ENCODE assay signal across 8 cellular contexts in the genomic region with DNA sequence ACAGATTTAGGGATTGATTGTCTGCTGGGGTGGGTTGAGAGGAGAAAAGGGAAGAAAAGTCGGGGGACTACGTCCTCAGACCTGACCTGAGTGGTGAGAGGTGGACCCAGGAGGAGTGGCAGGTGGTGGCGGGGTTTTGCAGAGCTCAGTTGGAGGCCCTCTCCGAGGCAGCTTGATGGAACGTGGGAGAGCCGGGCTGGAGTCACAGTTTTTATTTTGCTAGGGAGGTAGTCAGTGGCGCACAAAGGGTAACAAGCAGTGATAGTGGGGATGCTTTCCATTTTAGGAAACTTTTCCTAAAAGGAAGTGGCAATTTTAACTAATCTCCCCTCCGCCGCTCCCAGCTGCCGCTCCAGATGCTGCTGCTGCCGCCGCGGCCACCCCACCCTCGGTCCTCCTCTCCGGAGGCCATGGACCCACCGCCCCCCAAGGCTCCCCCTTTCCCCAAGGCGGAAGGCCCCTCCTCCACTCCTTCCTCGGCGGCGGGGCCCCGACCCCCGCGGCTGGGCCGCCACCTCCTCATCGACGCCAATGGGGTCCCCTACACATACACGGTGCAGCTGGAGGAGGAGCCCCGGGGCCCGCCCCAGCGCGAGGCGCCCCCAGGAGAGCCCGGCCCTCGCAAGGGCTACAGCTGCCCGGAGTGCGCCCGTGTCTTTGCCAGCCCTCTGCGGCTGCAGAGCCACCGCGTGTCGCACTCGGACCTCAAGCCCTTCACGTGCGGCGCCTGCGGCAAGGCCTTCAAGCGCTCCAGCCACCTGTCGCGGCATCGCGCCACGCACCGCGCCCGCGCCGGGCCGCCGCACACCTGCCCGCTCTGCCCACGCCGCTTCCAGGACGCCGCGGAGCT. TPM values are rescaled to one million over a fixed set of nuclear protein-coding genes. Genes with fewer than 3 reads are reported as not detected.
DNase-seq lines count a peak whose midpoint lies in the region; ATAC-seq and TF ChIP-seq lines count a peak whose summit lies in the region.

No MANE protein-coding gene starts in this region.

- H3F3A ChIP-seq in PC-3 (ENCODE audit: low read length, unreplicated experiment): peaks cover 7% of the 10 kb centered on the region

- H3K79me2 ChIP-seq in PC-3 (ENCODE audit: low read length): peaks cover 71% of the 10 kb centered on the region
- H3K79me2 ChIP-seq in mesendoderm (ENCODE audit: control insufficient read depth, insufficient read depth, low read length): peaks cover 22% of the 10 kb centered on the region

- H3K36me3 ChIP-seq in PC-3 (ENCODE audit: low read depth, low read length) (peaks cover 14% of the 10 kb centered on the region), mesendoderm (ENCODE audit: control insufficient read depth, insufficient read depth, low read length) (peaks cover 7% of the 10 kb centered on the region), transverse colon (no peaks in the 10 kb centered on the region)

- intact Hi-C loops in activated CD4-positive, alpha-beta T cell treated with anti-CD3 and anti-CD28 coated beads, Interleukin-2, amount 10 ng/mL, durations not matched to agents 24 days and 14 days (cut with micrococcal nuclease): loop anchor here (1.0 to 5.0 kb wide), 5 partner anchors 7 to 525 kb away; a partner anchor contains a TSS
- intact Hi-C loops in PC-3 (cut with micrococcal nuclease) (no loop called here), transverse colon (cut with DNase I; ENCODE audit: low total_unique reads) (loop anchor here (2.0 kb wide), 1 partner anchor 62 kb away; a partner anchor contains a TSS)

- TF ChIP-seq EP300 in transverse colon (IDR thresholded peaks at IDR 0.05; ENCODE audit: low read depth): no peak

- peak overlapping the region; percentile 7 for H3K23ac ChIP-seq in mesendoderm (ENCODE audit: low read length)

- H3K27ac ChIP-seq in PC-3 (ENCODE audit: low read length): peak overlapping the region; percentile 53
- H3K27ac ChIP-seq in mesendoderm (ENCODE audit: low read depth, low read length): peak overlapping the region; percentile 36
- peak overlapping the region; percentile 93 to 98 (median 95) for H3K27ac ChIP-seq in transverse colon

- H3K79me1 ChIP-seq in mesendoderm (ENCODE audit: low read length): peaks cover 11% of the 10 kb centered on the region

- H4K5ac ChIP-seq in mesendoderm (ENCODE audit: low read length): no peak overlapping the region

- peak overlapping the region; percentile 69 for H4K8ac ChIP-seq in mesendoderm (ENCODE audit: low read depth, low read length)

- no peak for TF ChIP-seq POLR2A in transverse colon (IDR thresholded peaks at IDR 0.05)

- no peak for TF ChIP-seq CTCF in PC-3 (conservative IDR thresholded peaks at IDR 0.05; ENCODE audit: low read depth, low read length)
- TF ChIP-seq CTCF in transverse colon (IDR thresholded peaks at IDR 0.05): no peak

- H3K9me2 ChIP-seq in PC-3 (replicated peaks; ENCODE audit: low read length): no peaks in the 10 kb centered on the region

- H3K27me3 ChIP-seq in PC-3 (ENCODE audit: low read length): no peaks in the 10 kb centered on the region
- H3K27me3 ChIP-seq in mesendoderm (ENCODE audit: insufficient read depth, low read length, poor library complexity): no peaks in the 10 kb centered on the region
- no peaks in the 10 kb centered on the region for H3K27me3 ChIP-seq in transverse colon

- H3K9me3 ChIP-seq in PC-3 (ENCODE audit: low read length) (no peaks in the 10 kb centered on the region), transverse colon (no peaks in the 10 kb centered on the region)

- H3K18ac ChIP-seq in mesendoderm (ENCODE audit: low read length): peak overlapping the region; percentile 95

- peaks cover 32% of the 10 kb centered on the region for H3K4me1 Mint-ChIP-seq in activated CD4-positive, alpha-beta T cell treated with anti-CD3 and anti-CD28 coated beads, Interleukin-2, amount 10 ng/mL, durations not matched to agents 24 days and 14 days
- H3K4me1 Mint-ChIP-seq in central memory CD8-positive, alpha-beta T cell: peaks cover 54% of the 10 kb centered on the region

- no peak overlapping the region for H2BK5ac ChIP-seq in mesendoderm (ENCODE audit: low read length)

- no peaks in the 10 kb centered on the region for H3K27me3 Mint-ChIP-seq in activated CD4-positive, alpha-beta T cell treated with anti-CD3 and anti-CD28 coated beads, Interleukin-2, amount 10 ng/mL, durations not matched to agents 24 days and 14 days
- no peaks in the 10 kb centered on the region for H3K27me3 Mint-ChIP-seq in central memory CD8-positive, alpha-beta T cell

- no peak overlapping the region for H2BK120ac ChIP-seq in mesendoderm (ENCODE audit: low read depth, low read length)

- peak overlapping the region; percentile 90 for H3K4me3 Mint-ChIP-seq in activated CD4-positive, alpha-beta T cell treated with anti-CD3 and anti-CD28 coated beads, Interleukin-2, amount 10 ng/mL, durations not matched to agents 24 days and 14 days
- peak overlapping the region; percentile 90 for H3K4me3 Mint-ChIP-seq in central memory CD8-positive, alpha-beta T cell

- POLR2A ChIA-PET in PC-3 (lab: Charles Lee; ENCODE audit: unreplicated experiment): no interaction called here

- no TSS peak for BruUV-seq in PC-3 (replicated peaks; lab: Mats Ljungman, UMichigan)

- peak overlapping the region; percentile 41 for H3K4ac ChIP-seq in mesendoderm (ENCODE audit: low read depth, low read length)

- peak overlapping the region; percentile 85 for H3K4me2 ChIP-seq in PC-3 (ENCODE audit: low read length)
- H3K4me2 ChIP-seq in mesendoderm (ENCODE audit: low read length): peak overlapping the region; percentile 96

- peaks cover 38% of the 10 kb centered on the region for H3K4me1 ChIP-seq in PC-3 (ENCODE audit: insufficient read depth, low read length)
- H3K4me1 ChIP-seq in mesendoderm (ENCODE audit: control insufficient read depth, low read depth, low read length): peaks cover 2% of the 10 kb centered on the region
- peaks cover 20 to 59% (median 40%) of the 10 kb centered on the region in 4 donors for H3K4me1 ChIP-seq in transverse colon

- H3K9me3 Mint-ChIP-seq in activated CD4-positive, alpha-beta T cell treated with anti-CD3 and anti-CD28 coated beads, Interleukin-2, amount 10 ng/mL, durations not matched to agents 24 days and 14 days: peaks cover 3% of the 10 kb centered on the region
- no peaks in the 10 kb centered on the region for H3K9me3 Mint-ChIP-seq in central memory CD8-positive, alpha-beta T cell

- H2AFZ ChIP-seq in PC-3 (ENCODE audit: low read length): peak overlapping the region; percentile 56

- CTCF ChIA-PET in PC-3 (lab: Charles Lee): interaction anchor here (0.8 to 1.5 kb wide), 2 partner anchors 10 to 12 kb away, joined by 3 to 6 read pairs; a partner anchor contains a TSS

- no CpG with 5 or more reads among the region's 65 CpGs for WGBS in mesendoderm (ENCODE audit: extremely low coverage, insufficient coverage, low lambda C conversion rate)
- WGBS in transverse colon (ENCODE audit: low coverage in 1 of 2), 2 donors: 0 to 3% methylated on average over 4 to 39 of the region's 65 CpGs

- H3K9ac ChIP-seq in PC-3 (ENCODE audit: low read length) (peak overlapping the region; percentile 95), mesendoderm (ENCODE audit: low read length) (peak overlapping the region; percentile 99)

- H4K20me1 ChIP-seq in PC-3 (ENCODE audit: low read length): 0 out of 2 replicates have a peak, but pooled peaks cover 4% of the 10 kb centered on the region

- DNase-seq in activated CD4-positive, alpha-beta T cell treated with anti-CD3 and anti-CD28 coated beads, Interleukin-2, amount 10 ng/mL, durations not matched to agents 24 days and 14 days: peak; percentile 75
- DNase-seq in activated CD4-positive, alpha-beta T cell treated with anti-CD3 and anti-CD28 coated beads for 1 hour: no peak
- DNase-seq in PC-3 (peak; percentile 51), mesendoderm (peak; percentile 48), transverse colon (peak; percentile 51), foreskin melanocyte (no peak), NCI-H774 (lab: John Stamatoyannopoulos, UW) (no peak)
- DNase-seq in central memory CD8-positive, alpha-beta T cell (ENCODE audit: low spot score in 2 of 2): no peak

- H3K56ac ChIP-seq in mesendoderm (ENCODE audit: low read length): peak overlapping the region; percentile 95

- H3K4me3 ChIP-seq in PC-3 (ENCODE audit: low read length): peak overlapping the region; percentile 96
- peak overlapping the region; percentile 49 for H3K4me3 ChIP-seq in mesendoderm (ENCODE audit: low read length)
- H3K4me3 ChIP-seq in transverse colon: peak overlapping the region; percentile 89 to 99 (median 92)

- H3K27ac Mint-ChIP-seq in activated CD4-positive, alpha-beta T cell treated with anti-CD3 and anti-CD28 coated beads, Interleukin-2, amount 10 ng/mL, durations not matched to agents 24 days and 14 days: peak overlapping the region; percentile 98
- H3K27ac Mint-ChIP-seq in central memory CD8-positive, alpha-beta T cell (ENCODE audit: low read depth): peak overlapping the region; percentile 84

- in situ Hi-C loops in transverse colon (cut with MboI; ENCODE audit: low pct_ligation_motif_present in 1 of 4, low pct_unique_long_range_greater_than_20kb in 1 of 4, low sequenced_read_pairs in 3 of 4): no loop called here

- peaks cover 56% of the 10 kb centered on the region for H3K36me3 Mint-ChIP-seq in activated CD4-positive, alpha-beta T cell treated with anti-CD3 and anti-CD28 coated beads, Interleukin-2, amount 10 ng/mL, durations not matched to agents 24 days and 14 days (ENCODE audit: low read depth)
- peaks cover 34% of the 10 kb centered on the region for H3K36me3 Mint-ChIP-seq in central memory CD8-positive, alpha-beta T cell (ENCODE audit: insufficient read depth)

- ATAC-seq in PC-3: peak; percentile 5
- no peak for ATAC-seq in central memory CD8-positive, alpha-beta T cell (replicated peaks; ENCODE audit: extremely low read depth, poor library complexity, severe bottlenecking)

- H2AK5ac ChIP-seq in mesendoderm (ENCODE audit: low read length): no peak overlapping the region

- no peak overlapping the region for H2BK15ac ChIP-seq in mesendoderm (replicated peaks; ENCODE audit: low read depth)

RNA-seq across cellular contexts. Expression of a gene that starts 1.1 kb away (rescaled TPM):
- 32.7 and 33.0 TPM in 2 replicates for total RNA-seq in activated CD4-positive, alpha-beta T cell treated with anti-CD3 and anti-CD28 coated beads, Interleukin-2, amount 10 ng/mL, durations not matched to agents 24 days and 14 days
- total RNA-seq in PC-3 (2014; rRNA removed): 25.6 and 37.5 TPM in 2 replicates
- 34.8 TPM for polyA plus RNA-seq in mesendoderm (2013, experiment 1 of 2)
- 34.8 TPM for polyA plus RNA-seq in mesendoderm (2013, experiment 2 of 2)
- 10 to 100 TPM in 2 of 4 donors, 1 to 10 TPM in 2; 4.1 to 19.7 (median 10.0) TPM for total RNA-seq in transverse colon

RNA-seq across cellular contexts. Expression of a gene that starts 1.6 kb away (rescaled TPM):
- total RNA-seq in activated CD4-positive, alpha-beta T cell treated with anti-CD3 and anti-CD28 coated beads, Interleukin-2, amount 10 ng/mL, durations not matched to agents 24 days and 14 days: 38.3 and 39.1 TPM in 2 replicates
- total RNA-seq in PC-3 (2014; rRNA removed) (15.2 and 23.9 TPM in 2 replicates), transverse colon (100 to 1,000 TPM in 1 of 4 donors, 10 to 100 TPM in 3; 15.2 to 154 (median 25.7) TPM)
- 12.1 TPM for polyA plus RNA-seq in mesendoderm (2013, experiment 1 of 2)
- 13.5 TPM for polyA plus RNA-seq in mesendoderm (2013, experiment 2 of 2)

RNA-seq across cellular contexts. Expression of a gene that starts 5.6 kb away (rescaled TPM):
- total RNA-seq in activated CD4-positive, alpha-beta T cell treated with anti-CD3 and anti-CD28 coated beads, Interleukin-2, amount 10 ng/mL, durations not matched to agents 24 days and 14 days: 8.0 and 9.0 TPM in 2 replicates
- total RNA-seq in PC-3 (2014; rRNA removed) (36.0 and 41.4 TPM in 2 replicates), transverse colon (10 to 100 TPM in 2 of 4 donors, 1 to 10 TPM in 2; 3.7 to 15.1 (median 8.4) TPM)
- 7.9 TPM for polyA plus RNA-seq in mesendoderm (2013, experiment 1 of 2)
- 7.9 TPM for polyA plus RNA-seq in mesendoderm (2013, experiment 2 of 2)

RNA-seq across cellular contexts. Expression of a gene that starts 12.5 kb away (rescaled TPM):
- total RNA-seq in activated CD4-positive, alpha-beta T cell treated with anti-CD3 and anti-CD28 coated beads, Interleukin-2, amount 10 ng/mL, durations not matched to agents 24 days and 14 days: 390 and 394 TPM in 2 replicates
- total RNA-seq in PC-3 (2014; rRNA removed) (343 and 360 TPM in 2 replicates), transverse colon (100 to 1,000 TPM; 112 to 185 (median 130) TPM)
- polyA plus RNA-seq in mesendoderm (2013, experiment 1 of 2): 204 TPM
- 201 TPM for polyA plus RNA-seq in mesendoderm (2013, experiment 2 of 2)

RNA-seq across cellular contexts. Expression of a gene that starts 18.0 kb away (rescaled TPM):
- total RNA-seq in activated CD4-positive, alpha-beta T cell treated with anti-CD3 and anti-CD28 coated beads, Interleukin-2, amount 10 ng/mL, durations not matched to agents 24 days and 14 days: 3.6 and 3.7 TPM in 2 replicates
- total RNA-seq in PC-3 (2014; rRNA removed): 9.0 and 18.0 TPM in 2 replicates
- 3.9 TPM for polyA plus RNA-seq in mesendoderm (2013, experiment 1 of 2)
- 4.4 TPM for polyA plus RNA-seq in mesendoderm (2013, experiment 2 of 2)
- 10 to 100 TPM; 11.1 to 27.7 (median 14.5) TPM for total RNA-seq in transverse colon

Comparison
In these comparisons a context has a peak if more than half of its experiments do, and no peak if none do; other contexts are left out.
1. DNase-seq: peak in activated CD4-positive, alpha-beta T cell treated with anti-CD3 and anti-CD28 coated beads, Interleukin-2, amount 10 ng/mL, durations not matched to agents 24 days and 14 days (single experiment), PC-3 (single experiment), mesendoderm (single experiment) and transverse colon (single experiment); none in activated CD4-positive, alpha-beta T cell treated with anti-CD3 and anti-CD28 coated beads for 1 hour (single experiment), central memory CD8-positive, alpha-beta T cell (0 of 2), foreskin melanocyte (single experiment) and NCI-H774 (single experiment).
2. H3K27ac ChIP-seq: peak in every context shown above with its lines; median percentile 95 in transverse colon; 53 in PC-3; 36 in mesendoderm.
3. Peak in every context shown above with its lines, with median percentiles within 50 percentile points of each other: H3K4me3 ChIP-seq.